16 cellular contexts compared by ENCODE assay signal in genomic region chr20:43531091-43531443, GRCh38. TPM values are rescaled to one million over a fixed set of nuclear protein-coding genes. Genes with fewer than 3 reads are reported as not detected.
"Had no signal": no experiment of that assay in that cellular context is flagged by ENCODE, and none has a peak within 500 bp of the region (broad histone marks: within the 10 kb centered on the region; RNA-seq: fewer than 3 reads in every experiment).

No MANE protein-coding gene starts in this region.

- H3K27me3 Mint-ChIP-seq: dendritic cell treated with granulocyte-macrophage colony-stimulating factor and Interleukin-4, amounts not matched to agents 40 ng/mL and 50 ng/mL, for 4 days; stimulated activated naive CD8-positive, alpha-beta T cell treated with anti-CD3 and anti-CD28 coated beads, Interleukin-15, Interleukin-2, amounts not matched to agents 100 ng/mL and 50 ng/mL, for 24 hours had no signal

- H3K36me3 ChIP-seq: transverse colon had no signal

- FAIRE-seq: colon, endothelial cell of umbilical vein, small intestine had no signal

- DNase-seq: cerebellar nuclear complex; endodermal cell; foreskin keratinocyte; mammary epithelial cell; naive thymus-derived CD8-positive, alpha-beta T cell; stimulated activated CD4-positive, alpha-beta T cell treated with anti-CD3 and anti-CD28 coated beads, Interleukin-12 subunit alpha, Interleukin-12 subunit beta, amount 100 ng/mL, for 4 hours; stimulated activated CD4-positive, alpha-beta T cell treated with anti-CD3 and anti-CD28 coated beads, Interleukin-2, amount 100 ng/mL, for 48 hours; transverse colon had no signal

- H3K4me3 Mint-ChIP-seq: dendritic cell treated with granulocyte-macrophage colony-stimulating factor and Interleukin-4, amounts not matched to agents 40 ng/mL and 50 ng/mL, for 4 days; endodermal cell; naive thymus-derived CD8-positive, alpha-beta T cell; neural crest cell; stimulated activated naive CD8-positive, alpha-beta T cell treated with anti-CD3 and anti-CD28 coated beads, Interleukin-15, Interleukin-2, amounts not matched to agents 100 ng/mL and 50 ng/mL, for 24 hours had no signal

- H3K27ac ChIP-seq: foreskin keratinocyte, thoracic aorta, transverse colon had no signal

- H3K4me1 ChIP-seq: foreskin keratinocyte, transverse colon had no signal

- H3K4me1 Mint-ChIP-seq: endodermal cell, neural crest cell had no signal

- H3K4me3 ChIP-seq: thoracic aorta, transverse colon had no signal

- ATAC-seq: naive thymus-derived CD8-positive, alpha-beta T cell had no signal

- H3K27ac Mint-ChIP-seq: dendritic cell treated with granulocyte-macrophage colony-stimulating factor and Interleukin-4, amounts not matched to agents 40 ng/mL and 50 ng/mL, for 4 days; endodermal cell; naive thymus-derived CD8-positive, alpha-beta T cell; stimulated activated naive CD8-positive, alpha-beta T cell treated with anti-CD3 and anti-CD28 coated beads, Interleukin-15, Interleukin-2, amounts not matched to agents 100 ng/mL and 50 ng/mL, for 24 hours had no signal

- H3K9me3 ChIP-seq: thoracic aorta, transverse colon had no signal

- H3K9me3 Mint-ChIP-seq: dendritic cell treated with granulocyte-macrophage colony-stimulating factor and Interleukin-4, amounts not matched to agents 40 ng/mL and 50 ng/mL, for 4 days; endodermal cell; naive thymus-derived CD8-positive, alpha-beta T cell; neural crest cell; stimulated activated naive CD8-positive, alpha-beta T cell treated with anti-CD3 and anti-CD28 coated beads, Interleukin-15, Interleukin-2, amounts not matched to agents 100 ng/mL and 50 ng/mL, for 24 hours had no signal

- H3K27me3 ChIP-seq: foreskin keratinocyte, transverse colon had no signal

RNA-seq across cellular contexts. Expression of gene SGK2, which starts 27.8 kb away (rescaled TPM):
- total RNA-seq: pulmonary artery endothelial cell had no signal
